In the genomic region with DNA sequence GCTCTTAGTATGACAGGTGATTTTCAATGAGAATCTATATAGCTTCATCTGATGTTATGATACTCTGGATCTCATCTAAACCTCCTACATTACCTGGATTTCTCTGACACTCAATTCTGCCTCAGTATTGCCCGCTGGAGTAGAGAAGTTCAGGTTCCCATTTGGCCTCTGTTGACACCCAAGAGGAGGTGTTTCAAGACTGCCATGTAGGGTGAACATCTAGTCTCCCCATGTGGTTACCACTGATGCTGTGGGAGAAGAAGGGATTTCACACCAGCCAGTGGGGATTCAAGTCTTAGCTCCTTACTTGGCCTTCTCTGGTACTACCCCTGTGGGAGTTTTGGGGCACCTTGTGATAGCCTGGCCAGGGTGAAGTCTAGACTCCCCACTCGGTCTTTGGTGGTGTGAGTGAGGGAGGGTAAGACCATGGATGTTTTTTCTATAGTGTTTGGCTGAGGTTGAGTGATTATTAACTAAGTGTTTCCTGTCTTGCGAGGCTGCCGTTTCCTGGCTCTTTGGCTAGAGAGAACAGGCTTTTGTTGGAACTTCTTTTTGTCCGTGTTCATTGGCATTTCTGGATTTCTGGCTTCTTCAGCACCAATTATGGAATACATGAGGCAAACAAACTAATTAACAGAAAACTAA, we compare ENCODE assay signal across 11 cellular contexts.
A peak's percentile ranks its signal among the peaks of the same experiment; 100 is the strongest.
DNase-seq lines count a peak whose midpoint lies in the region; ATAC-seq and TF ChIP-seq lines count a peak whose summit lies in the region.
"Had no signal": no experiment of that assay in that cellular context is flagged by ENCODE, and none has a peak within 500 bp of the region (broad histone marks: within the 10 kb centered on the region; RNA-seq: fewer than 3 reads in every experiment).

No MANE protein-coding gene starts in this region.

- H3K4me3 ChIP-seq in lung = no peak overlapping the region
- H3K4me3 ChIP-seq in vagina = no peak overlapping the region

- H3K9me3 ChIP-seq in lung (ENCODE audit: control insufficient read depth in 2 of 2, insufficient read depth in 1 of 2, low read length in 1 of 2) = no peaks in the 10 kb centered on the region
- no peaks in the 10 kb centered on the region for H3K9me3 ChIP-seq in vagina

- H3K9me3 Mint-ChIP-seq in activated CD4-positive, alpha-beta T cell treated with anti-CD3 and anti-CD28 coated beads, Interleukin-2, amount 10 ng/mL, durations not matched to agents 24 days and 14 days = no peaks in the 10 kb centered on the region
- peaks cover 1% of the 10 kb centered on the region for H3K9me3 Mint-ChIP-seq in glutamatergic neuron (ENCODE audit: unreplicated experiment)
- H3K9me3 Mint-ChIP-seq: stimulated activated effector memory CD8-positive, alpha-beta T cell treated with anti-CD3 and anti-CD28 coated beads, Interleukin-12 subunit alpha, Interleukin-12 subunit beta, amount 100 ng/mL, for 72 hours had no signal

- H3K27me3 Mint-ChIP-seq in activated CD4-positive, alpha-beta T cell treated with anti-CD3 and anti-CD28 coated beads, Interleukin-2, amount 10 ng/mL, durations not matched to agents 24 days and 14 days = peaks cover 10% of the 10 kb centered on the region
- peaks cover 2% of the 10 kb centered on the region for H3K27me3 Mint-ChIP-seq in glutamatergic neuron (ENCODE audit: unreplicated experiment)

- peak; percentile 62 for DNase-seq in activated CD4-positive, alpha-beta T cell treated with anti-CD3 and anti-CD28 coated beads, Interleukin-2, amount 10 ng/mL, durations not matched to agents 24 days and 14 days
- no peak for DNase-seq in activated CD4-positive, alpha-beta T cell treated with anti-CD3 and anti-CD28 coated beads, Interleukin-2, amount 50 U/mL, for 4 hours
- peak; percentile 22 for DNase-seq in lung (ENCODE audit: low spot score)
- no peak for DNase-seq in AG08396 (ENCODE audit: low spot score)
- DNase-seq in glutamatergic neuron = no peak
- no peak for DNase-seq in vagina (ENCODE audit: extremely low spot score in 2 of 2)
- DNase-seq: erythroblast, NCI-H1105 had no signal

- TF ChIP-seq CTCF in lung (IDR thresholded peaks at IDR 0.05; ENCODE audit: control extremely low read depth, extremely low read depth) = no peak
- TF ChIP-seq CTCF in glutamatergic neuron (IDR thresholded peaks at IDR 0.05; ENCODE audit: partially characterized antibody, unreplicated experiment) = no peak
- no peak for TF ChIP-seq CTCF in vagina (IDR thresholded peaks at IDR 0.05)

- TF ChIP-seq POLR2A in vagina (IDR thresholded peaks at IDR 0.05) = no peak

- no peak overlapping the region for H3K27ac ChIP-seq in lung (ENCODE audit: low read depth in 1 of 2, low read length in 1 of 2)
- no peak overlapping the region for H3K27ac ChIP-seq in vagina

- H3K36me3 ChIP-seq in lung (ENCODE audit: control insufficient read depth in 2 of 2, insufficient read depth in 2 of 2, low read length in 2 of 2) = no peaks in the 10 kb centered on the region
- H3K36me3 ChIP-seq in vagina = no peaks in the 10 kb centered on the region

- WGBS in lung, 2 donors = 25 to 39% methylated on average over 5 of the region's 5 CpGs

- ATAC-seq in GM21367 (IDR thresholded peaks at IDR 0.05; ENCODE audit: unreplicated experiment) (peak; percentile 56), HG03139 (IDR thresholded peaks at IDR 0.05; ENCODE audit: unreplicated experiment) (peak; percentile 81), lung (ENCODE audit: insufficient read depth, low FRiP score) (no peak)
- ATAC-seq: stimulated activated effector memory CD8-positive, alpha-beta T cell treated with anti-CD3 and anti-CD28 coated beads, Interleukin-12 subunit alpha, Interleukin-12 subunit beta, amount 100 ng/mL, for 72 hours had no signal

- peaks cover 35% of the 10 kb centered on the region for H3K4me1 Mint-ChIP-seq in activated CD4-positive, alpha-beta T cell treated with anti-CD3 and anti-CD28 coated beads, Interleukin-2, amount 10 ng/mL, durations not matched to agents 24 days and 14 days
- H3K4me1 Mint-ChIP-seq in glutamatergic neuron (ENCODE audit: low read depth, unreplicated experiment) = peaks cover 5% of the 10 kb centered on the region

- no peak overlapping the region for H3K27ac Mint-ChIP-seq in activated CD4-positive, alpha-beta T cell treated with anti-CD3 and anti-CD28 coated beads, Interleukin-2, amount 10 ng/mL, durations not matched to agents 24 days and 14 days
- no peak overlapping the region for H3K27ac Mint-ChIP-seq in glutamatergic neuron (ENCODE audit: unreplicated experiment)
- H3K27ac Mint-ChIP-seq: stimulated activated effector memory CD8-positive, alpha-beta T cell treated with anti-CD3 and anti-CD28 coated beads, Interleukin-12 subunit alpha, Interleukin-12 subunit beta, amount 100 ng/mL, for 72 hours had no signal

- H3K36me3 Mint-ChIP-seq in activated CD4-positive, alpha-beta T cell treated with anti-CD3 and anti-CD28 coated beads, Interleukin-2, amount 10 ng/mL, durations not matched to agents 24 days and 14 days (ENCODE audit: low read depth) = no peaks in the 10 kb centered on the region
- peaks cover 6% of the 10 kb centered on the region for H3K36me3 Mint-ChIP-seq in glutamatergic neuron (ENCODE audit: unreplicated experiment)
- H3K36me3 Mint-ChIP-seq: stimulated activated effector memory CD8-positive, alpha-beta T cell treated with anti-CD3 and anti-CD28 coated beads, Interleukin-12 subunit alpha, Interleukin-12 subunit beta, amount 100 ng/mL, for 72 hours had no signal

- peak overlapping the region; percentile 5 for H3K4me3 Mint-ChIP-seq in activated CD4-positive, alpha-beta T cell treated with anti-CD3 and anti-CD28 coated beads, Interleukin-2, amount 10 ng/mL, durations not matched to agents 24 days and 14 days
- no peak overlapping the region for H3K4me3 Mint-ChIP-seq in glutamatergic neuron (ENCODE audit: unreplicated experiment)
- H3K4me3 Mint-ChIP-seq: stimulated activated effector memory CD8-positive, alpha-beta T cell treated with anti-CD3 and anti-CD28 coated beads, Interleukin-12 subunit alpha, Interleukin-12 subunit beta, amount 100 ng/mL, for 72 hours had no signal

- intact Hi-C loops in activated CD4-positive, alpha-beta T cell treated with anti-CD3 and anti-CD28 coated beads, Interleukin-2, amount 10 ng/mL, durations not matched to agents 24 days and 14 days (cut with micrococcal nuclease) = loop anchor here (1.0 kb wide), 1 partner anchor 32 kb away; no protein-coding TSS in a partner anchor
- intact Hi-C loops in vagina (cut with DNase I) = no loop called here

- H3K27me3 ChIP-seq in lung (ENCODE audit: control insufficient read depth, insufficient read depth) (no peaks in the 10 kb centered on the region), vagina (no peaks in the 10 kb centered on the region)

- H3K4me1 ChIP-seq in lung (ENCODE audit: control insufficient read depth in 2 of 2, insufficient read depth in 2 of 2, low read length in 2 of 2) = peaks cover under 1 to 4% of the 10 kb centered on the region in 2 donors
- H3K4me1 ChIP-seq in vagina = peaks cover 10% of the 10 kb centered on the region

Comparison
In these comparisons a context has a peak if more than half of its experiments do, and no peak if none do; other contexts are left out.
1. DNase-seq: peak in activated CD4-positive, alpha-beta T cell treated with anti-CD3 and anti-CD28 coated beads, Interleukin-2, amount 10 ng/mL, durations not matched to agents 24 days and 14 days (single experiment) and lung (single experiment); none in activated CD4-positive, alpha-beta T cell treated with anti-CD3 and anti-CD28 coated beads, Interleukin-2, amount 50 U/mL, for 4 hours (0 of 2), AG08396 (single experiment), glutamatergic neuron (single experiment) and vagina (0 of 2).